Comparison of ENCODE assay signal across 31 cellular contexts in genomic region chr17:27180322-27180721, GRCh38.
"Had no signal": no experiment of that assay in that cellular context is flagged by ENCODE, and none has a peak within 500 bp of the region (broad histone marks: within the 10 kb centered on the region; RNA-seq: fewer than 3 reads in every experiment).

No MANE protein-coding gene starts in this region.

- H3K27ac ChIP-seq: ascending aorta, cardiac muscle cell, VCaP had no signal

- H3K4me1 ChIP-seq: ascending aorta had no signal

- H3K27ac Mint-ChIP-seq: activated CD4-positive, alpha-beta memory T cell treated with anti-CD3 and anti-CD28 coated beads, Interleukin-2, amount 10 ng/mL, durations not matched to agents 7 days and 5 days; activated CD4-positive, alpha-beta T cell treated with anti-CD3 and anti-CD28 coated beads, Interleukin-2, amount 10 ng/mL, durations not matched to agents 24 days and 14 days; activated CD8-positive, alpha-beta memory T cell treated with anti-CD3 and anti-CD28 coated beads, Interleukin-2, amount 10 ng/mL, durations not matched to agents 7 days and 5 days; activated CD8-positive, alpha-beta T cell treated with anti-CD3 and anti-CD28 coated beads, Interleukin-2, amount 10 ng/mL, durations not matched to agents 7 days and 5 days; activated naive CD4-positive, alpha-beta T cell treated with anti-CD3 and anti-CD28 coated beads, Interleukin-2, amount 10 ng/mL, durations not matched to agents 7 days and 5 days; activated naive CD4-positive, alpha-beta T cell treated with anti-CD3 and anti-CD28 coated beads, Interleukin-2, amount 50 U/mL, for 24 hours; activated naive CD8-positive, alpha-beta T cell; activated naive CD8-positive, alpha-beta T cell treated with anti-CD3 and anti-CD28 coated beads, Interleukin-2, amount 10 ng/mL, durations not matched to agents 7 days and 5 days; activated naive CD8-positive, alpha-beta T cell treated with anti-CD3 and anti-CD28 coated beads, Interleukin-2, amount 50 U/mL, for 24 hours; activated T-cell treated with anti-CD3 and anti-CD28 coated beads, Interleukin-2, amount 50 U/mL, for 24 hours; activated T-helper 2 cell treated with anti-CD3 and anti-CD28 coated beads, Interferon-gamma antibody, Interleukin-2, Interleukin-4, amounts not matched to agents 10 μg/mL and 5 μg/mL and 100 μg/mL, durations not matched to agents 14 hours and 24 hours and 36 hours; brain; T-helper 17 cell had no signal

- H3K36me3 ChIP-seq: ascending aorta, cardiac muscle cell had no signal

- H3K4me3 Mint-ChIP-seq: activated B cell treated with CpG ODN at 0.5 μM for 24 hours; activated CD4-positive, alpha-beta memory T cell treated with anti-CD3 and anti-CD28 coated beads, Interleukin-2, amount 10 ng/mL, durations not matched to agents 7 days and 5 days; activated CD4-positive, alpha-beta T cell treated with anti-CD3 and anti-CD28 coated beads, Interleukin-2, amount 10 ng/mL, durations not matched to agents 24 days and 14 days; activated CD8-positive, alpha-beta memory T cell treated with anti-CD3 and anti-CD28 coated beads, Interleukin-2, amount 10 ng/mL, durations not matched to agents 7 days and 5 days; activated CD8-positive, alpha-beta T cell treated with anti-CD3 and anti-CD28 coated beads, Interleukin-2, amount 10 ng/mL, durations not matched to agents 7 days and 5 days; activated naive CD4-positive, alpha-beta T cell treated with anti-CD3 and anti-CD28 coated beads, Interleukin-2, amount 10 ng/mL, durations not matched to agents 7 days and 5 days; activated naive CD4-positive, alpha-beta T cell treated with anti-CD3 and anti-CD28 coated beads, Interleukin-2, amount 50 U/mL, for 24 hours; activated naive CD8-positive, alpha-beta T cell; activated naive CD8-positive, alpha-beta T cell treated with anti-CD3 and anti-CD28 coated beads, Interleukin-2, amount 10 ng/mL, durations not matched to agents 7 days and 5 days; activated naive CD8-positive, alpha-beta T cell treated with anti-CD3 and anti-CD28 coated beads, Interleukin-2, amount 50 U/mL, for 24 hours; activated T-cell treated with anti-CD3 and anti-CD28 coated beads, Interleukin-2, amount 50 U/mL, for 24 hours; brain; central memory CD8-positive, alpha-beta T cell; T-helper 17 cell had no signal

- H3K27me3 ChIP-seq: ascending aorta, cardiac muscle cell had no signal

- DNase-seq: activated B cell treated with CpG ODN at 0.5 μM for 24 hours; activated CD4-positive, alpha-beta memory T cell treated with anti-CD3 and anti-CD28 coated beads, Interleukin-2, amount 10 ng/mL, durations not matched to agents 7 days and 5 days; activated CD4-positive, alpha-beta T cell treated with anti-CD3 and anti-CD28 coated beads for 4 hours; activated CD4-positive, alpha-beta T cell treated with anti-CD3 and anti-CD28 coated beads, Interleukin-2, amount 10 ng/mL, durations not matched to agents 24 days and 14 days; activated CD4-positive, alpha-beta T cell treated with anti-CD3 and anti-CD28 coated beads, Interleukin-2, amount 50 U/mL, for 48 hours; activated CD4-positive, CD25-positive, alpha-beta regulatory T cell treated with anti-CD3 and anti-CD28 coated beads, Interleukin-2, amount 50 U/mL, for 72 hours; activated CD8-positive, alpha-beta memory T cell treated with anti-CD3 and anti-CD28 coated beads for 24 hours; activated CD8-positive, alpha-beta memory T cell treated with anti-CD3 and anti-CD28 coated beads, Interleukin-2, amount 10 ng/mL, durations not matched to agents 7 days and 5 days; activated CD8-positive, alpha-beta memory T cell treated with anti-CD3 and anti-CD28 coated beads, Interleukin-2, amount 50 U/mL, for 48 hours; activated CD8-positive, alpha-beta T cell treated with anti-CD3 and anti-CD28 coated beads, Interleukin-2, amount 10 ng/mL, durations not matched to agents 7 days and 5 days; activated effector memory CD4-positive, alpha-beta T cell treated with Interleukin-2 at 50 U/mL for 16 hours; activated gamma-delta T cell; activated naive CD4-positive, alpha-beta T cell treated with anti-CD3 and anti-CD28 coated beads, Interleukin-2, amount 10 ng/mL, durations not matched to agents 7 days and 5 days; activated naive CD4-positive, alpha-beta T cell treated with Interleukin-2 at 50 U/mL for 16 hours; activated naive CD8-positive, alpha-beta T cell treated with anti-CD3 and anti-CD28 coated beads, Interleukin-2, amount 10 ng/mL, durations not matched to agents 7 days and 5 days; activated naive CD8-positive, alpha-beta T cell treated with anti-CD3 and anti-CD28 coated beads, Interleukin-2, amount 50 U/mL, for 24 hours; activated T-cell treated with anti-CD3 and anti-CD28 coated beads, Interleukin-2, amount 50 U/mL, for 24 hours; activated T-cell treated with anti-CD3 and anti-CD28 coated beads, Interleukin-2, amount 50 U/mL, for 48 hours; amygdala; anterior cingulate cortex; caudate nucleus; cerebellar nuclear complex; T-helper 17 cell had no signal

- H3K27me3 Mint-ChIP-seq: activated B cell treated with CpG ODN at 0.5 μM for 24 hours; activated CD4-positive, alpha-beta memory T cell treated with anti-CD3 and anti-CD28 coated beads, Interleukin-2, amount 10 ng/mL, durations not matched to agents 7 days and 5 days; activated CD4-positive, alpha-beta T cell treated with anti-CD3 and anti-CD28 coated beads, Interleukin-2, amount 10 ng/mL, durations not matched to agents 24 days and 14 days; activated CD8-positive, alpha-beta memory T cell treated with anti-CD3 and anti-CD28 coated beads, Interleukin-2, amount 10 ng/mL, durations not matched to agents 7 days and 5 days; activated naive CD4-positive, alpha-beta T cell treated with anti-CD3 and anti-CD28 coated beads, Interleukin-2, amount 10 ng/mL, durations not matched to agents 7 days and 5 days; activated naive CD4-positive, alpha-beta T cell treated with anti-CD3 and anti-CD28 coated beads, Interleukin-2, amount 50 U/mL, for 24 hours; activated naive CD8-positive, alpha-beta T cell; activated naive CD8-positive, alpha-beta T cell treated with anti-CD3 and anti-CD28 coated beads, Interleukin-2, amount 10 ng/mL, durations not matched to agents 7 days and 5 days; activated naive CD8-positive, alpha-beta T cell treated with anti-CD3 and anti-CD28 coated beads, Interleukin-2, amount 50 U/mL, for 24 hours; activated T-cell treated with anti-CD3 and anti-CD28 coated beads, Interleukin-2, amount 50 U/mL, for 24 hours; brain; central memory CD8-positive, alpha-beta T cell; T-helper 17 cell had no signal

- H3K9me3 ChIP-seq: ascending aorta had no signal

- H3K4me1 Mint-ChIP-seq: activated CD4-positive, alpha-beta T cell treated with anti-CD3 and anti-CD28 coated beads, Interleukin-2, amount 10 ng/mL, durations not matched to agents 24 days and 14 days; activated naive CD4-positive, alpha-beta T cell treated with anti-CD3 and anti-CD28 coated beads, Interleukin-2, amount 10 ng/mL, durations not matched to agents 7 days and 5 days; activated naive CD4-positive, alpha-beta T cell treated with anti-CD3 and anti-CD28 coated beads, Interleukin-2, amount 50 U/mL, for 24 hours; activated naive CD8-positive, alpha-beta T cell treated with anti-CD3 and anti-CD28 coated beads, Interleukin-2, amount 10 ng/mL, durations not matched to agents 7 days and 5 days; brain; central memory CD8-positive, alpha-beta T cell; T-helper 17 cell had no signal

- H3K36me3 Mint-ChIP-seq: activated naive CD4-positive, alpha-beta T cell treated with anti-CD3 and anti-CD28 coated beads, Interleukin-2, amount 10 ng/mL, durations not matched to agents 7 days and 5 days; activated naive CD4-positive, alpha-beta T cell treated with anti-CD3 and anti-CD28 coated beads, Interleukin-2, amount 50 U/mL, for 24 hours; brain had no signal

- H3K9me3 Mint-ChIP-seq: activated B cell treated with CpG ODN at 0.5 μM for 24 hours; activated naive CD4-positive, alpha-beta T cell treated with anti-CD3 and anti-CD28 coated beads, Interleukin-2, amount 50 U/mL, for 24 hours; central memory CD8-positive, alpha-beta T cell had no signal

- H3K4me3 ChIP-seq: ascending aorta, cardiac muscle cell had no signal
